In the genomic region with DNA sequence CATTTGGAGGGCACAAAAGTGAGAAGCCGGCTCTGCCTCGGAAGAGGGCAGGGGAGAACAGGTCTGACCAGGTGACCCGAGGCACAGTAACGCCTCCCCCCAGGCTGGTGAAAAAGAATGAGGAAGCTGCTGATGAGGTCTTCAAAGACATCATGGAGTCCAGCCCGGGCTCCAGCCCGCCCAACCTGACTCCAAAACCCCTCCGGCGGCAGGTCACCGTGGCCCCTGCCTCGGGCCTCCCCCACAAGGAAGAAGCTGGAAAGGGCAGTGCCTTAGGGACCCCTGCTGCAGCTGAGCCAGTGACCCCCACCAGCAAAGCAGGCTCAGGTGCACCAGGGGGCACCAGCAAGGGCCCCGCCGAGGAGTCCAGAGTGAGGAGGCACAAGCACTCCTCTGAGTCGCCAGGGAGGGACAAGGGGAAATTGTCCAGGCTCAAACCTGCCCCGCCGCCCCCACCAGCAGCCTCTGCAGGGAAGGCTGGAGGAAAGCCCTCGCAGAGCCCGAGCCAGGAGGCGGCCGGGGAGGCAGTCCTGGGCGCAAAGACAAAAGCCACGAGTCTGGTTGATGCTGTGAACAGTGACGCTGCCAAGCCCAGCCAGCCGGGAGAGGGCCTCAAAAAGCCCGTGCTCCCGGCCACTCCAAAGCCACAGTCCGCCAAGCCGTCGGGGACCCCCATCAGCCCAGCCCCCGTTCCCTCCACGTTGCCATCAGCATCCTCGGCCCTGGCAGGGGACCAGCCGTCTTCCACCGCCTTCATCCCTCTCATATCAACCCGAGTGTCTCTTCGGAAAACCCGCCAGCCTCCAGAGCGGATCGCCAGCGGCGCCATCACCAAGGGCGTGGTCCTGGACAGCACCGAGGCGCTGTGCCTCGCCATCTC, we compare ENCODE assay signal across 1 cellular context.
TF ChIP-seq lines count a peak whose summit lies in the region.

No MANE protein-coding gene starts in this region.

TF ChIP-seq in GM23338, 12 proteins besides CTCF, POLR2A, EP300 and RAD21 (continued from another document):
- TF ChIP-seq ZNF462 (CRISPR knock-in tag; IDR thresholded peaks at IDR 0.05): no peak
- TF ChIP-seq JUNB (IDR thresholded peaks at IDR 0.05; ENCODE audit: unreplicated experiment): no peak
- TF ChIP-seq, protein P1, sequence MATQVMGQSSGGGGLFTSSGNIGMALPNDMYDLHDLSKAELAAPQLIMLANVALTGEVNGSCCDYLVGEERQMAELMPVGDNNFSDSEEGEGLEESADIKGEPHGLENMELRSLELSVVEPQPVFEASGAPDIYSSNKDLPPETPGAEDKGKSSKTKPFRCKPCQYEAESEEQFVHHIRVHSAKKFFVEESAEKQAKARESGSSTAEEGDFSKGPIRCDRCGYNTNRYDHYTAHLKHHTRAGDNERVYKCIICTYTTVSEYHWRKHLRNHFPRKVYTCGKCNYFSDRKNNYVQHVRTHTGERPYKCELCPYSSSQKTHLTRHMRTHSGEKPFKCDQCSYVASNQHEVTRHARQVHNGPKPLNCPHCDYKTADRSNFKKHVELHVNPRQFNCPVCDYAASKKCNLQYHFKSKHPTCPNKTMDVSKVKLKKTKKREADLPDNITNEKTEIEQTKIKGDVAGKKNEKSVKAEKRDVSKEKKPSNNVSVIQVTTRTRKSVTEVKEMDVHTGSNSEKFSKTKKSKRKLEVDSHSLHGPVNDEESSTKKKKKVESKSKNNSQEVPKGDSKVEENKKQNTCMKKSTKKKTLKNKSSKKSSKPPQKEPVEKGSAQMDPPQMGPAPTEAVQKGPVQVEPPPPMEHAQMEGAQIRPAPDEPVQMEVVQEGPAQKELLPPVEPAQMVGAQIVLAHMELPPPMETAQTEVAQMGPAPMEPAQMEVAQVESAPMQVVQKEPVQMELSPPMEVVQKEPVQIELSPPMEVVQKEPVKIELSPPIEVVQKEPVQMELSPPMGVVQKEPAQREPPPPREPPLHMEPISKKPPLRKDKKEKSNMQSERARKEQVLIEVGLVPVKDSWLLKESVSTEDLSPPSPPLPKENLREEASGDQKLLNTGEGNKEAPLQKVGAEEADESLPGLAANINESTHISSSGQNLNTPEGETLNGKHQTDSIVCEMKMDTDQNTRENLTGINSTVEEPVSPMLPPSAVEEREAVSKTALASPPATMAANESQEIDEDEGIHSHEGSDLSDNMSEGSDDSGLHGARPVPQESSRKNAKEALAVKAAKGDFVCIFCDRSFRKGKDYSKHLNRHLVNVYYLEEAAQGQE (IDR thresholded peaks at IDR 0.05; ENCODE audit: unreplicated experiment): no peak
- no peak for TF ChIP-seq ETS1 (IDR thresholded peaks at IDR 0.05)
- TF ChIP-seq POLR2AphosphoS5 (IDR thresholded peaks at IDR 0.05; ENCODE audit: low read depth): no peak
- no peak for TF ChIP-seq EZH2 (IDR thresholded peaks at IDR 0.05; ENCODE audit: low read depth, unreplicated experiment)
- TF ChIP-seq STAT1 (IDR thresholded peaks at IDR 0.05; ENCODE audit: unreplicated experiment): no peak
- TF ChIP-seq ZNF331 (CRISPR knock-in tag; IDR thresholded peaks at IDR 0.05; ENCODE audit: low read depth): no peak
- TF ChIP-seq ZNF114 (CRISPR knock-in tag; IDR thresholded peaks at IDR 0.05): no peak
